In the genomic region with DNA sequence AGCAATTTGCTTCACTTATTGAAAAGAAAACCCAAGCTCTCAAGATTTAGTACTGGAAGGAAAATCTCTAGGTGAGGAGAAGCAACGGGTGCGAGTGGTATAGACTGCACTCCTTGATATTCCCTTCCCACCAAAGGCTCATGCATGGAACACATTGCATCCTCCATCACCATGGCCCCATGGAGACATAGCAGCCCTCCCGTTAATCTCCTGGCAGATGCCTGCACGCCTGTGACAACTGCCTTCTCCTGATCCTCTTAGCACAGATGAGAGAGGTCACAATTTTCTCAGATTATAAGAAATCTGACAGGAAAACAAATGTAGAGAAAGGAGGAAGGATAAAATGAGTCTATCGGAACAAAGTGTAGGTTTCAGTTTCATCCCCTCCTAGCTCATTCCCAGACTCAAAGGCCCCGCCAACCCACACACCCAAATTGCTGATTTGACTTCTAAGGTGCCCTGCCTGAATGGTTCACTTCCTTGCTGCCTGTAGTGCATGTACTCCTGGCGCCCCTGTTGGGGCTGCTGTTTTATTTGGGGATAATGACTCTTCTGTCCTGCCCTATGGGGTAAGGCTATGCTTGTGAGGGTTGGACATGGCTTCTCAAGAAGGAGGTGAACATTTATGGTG, we compare ENCODE assay signal across 29 cellular contexts. TPM values are rescaled to one million over a fixed set of nuclear protein-coding genes. Genes with fewer than 3 reads are reported as not detected.
A peak's percentile ranks its signal among the peaks of the same experiment; 100 is the strongest.
DNase-seq lines count a peak whose midpoint lies in the region; ATAC-seq lines count a peak whose summit lies in the region.
"Had no signal": no experiment of that assay in that cellular context is flagged by ENCODE, and none has a peak within 500 bp of the region (broad histone marks: within the 10 kb centered on the region; RNA-seq: fewer than 3 reads in every experiment).

No MANE protein-coding gene starts in this region.

- POLR2A ChIA-PET in activated CD4-positive, alpha-beta T cell treated with anti-CD3 and anti-CD28 coated beads for 36 hours (lab: Charles Lee): no interaction called here
- POLR2A ChIA-PET in activated CD4-positive, alpha-beta T cell treated with anti-CD3 and anti-CD28 coated beads, Interleukin-2, amount 10 ng/mL, durations not matched to agents 7 days and 5 days (lab: Charles Lee): no interaction called here

- ATAC-seq in activated CD4-positive, alpha-beta T cell treated with anti-CD3 and anti-CD28 coated beads for 36 hours: peak; percentile 86
- ATAC-seq in HG02610 (IDR thresholded peaks at IDR 0.05; ENCODE audit: unreplicated experiment) (no peak), GM19467 (IDR thresholded peaks at IDR 0.05; ENCODE audit: unreplicated experiment) (no peak)
- ATAC-seq: body of pancreas, K562, left cardiac atrium, mucosa of descending colon, WTC11 had no signal

- no peaks in the 10 kb centered on the region for H3K36me3 Mint-ChIP-seq in activated CD4-positive, alpha-beta T cell treated with anti-CD3 and anti-CD28 coated beads for 36 hours (ENCODE audit: low read depth)
- H3K36me3 Mint-ChIP-seq in activated CD4-positive, alpha-beta T cell treated with anti-CD3 and anti-CD28 coated beads, Interleukin-2, amount 10 ng/mL, durations not matched to agents 7 days and 5 days (ENCODE audit: low read depth): peaks cover 16% of the 10 kb centered on the region
- H3K36me3 Mint-ChIP-seq in activated naive CD4-positive, alpha-beta T cell treated with anti-CD3 and anti-CD28 coated beads for 36 hours (ENCODE audit: low read depth): no peaks in the 10 kb centered on the region
- H3K36me3 Mint-ChIP-seq: CD14-positive monocyte, WTC11 had no signal

- intact Hi-C loops in activated CD4-positive, alpha-beta T cell treated with anti-CD3 and anti-CD28 coated beads for 36 hours (cut with DNase I, micrococcal nuclease): no loop called here
- intact Hi-C loops in activated naive CD4-positive, alpha-beta T cell treated with anti-CD3 and anti-CD28 coated beads for 36 hours (cut with micrococcal nuclease): no loop called here

- no peak overlapping the region for H3K4me3 Mint-ChIP-seq in activated CD4-positive, alpha-beta T cell treated with anti-CD3 and anti-CD28 coated beads for 36 hours
- H3K4me3 Mint-ChIP-seq in activated CD4-positive, alpha-beta T cell treated with anti-CD3 and anti-CD28 coated beads, Interleukin-2, amount 10 ng/mL, durations not matched to agents 7 days and 5 days: no peak overlapping the region
- no peak overlapping the region for H3K4me3 Mint-ChIP-seq in activated naive CD4-positive, alpha-beta T cell treated with anti-CD3 and anti-CD28 coated beads for 36 hours
- H3K4me3 Mint-ChIP-seq: CD14-positive monocyte; central memory CD8-positive, alpha-beta T cell; immature natural killer cell; nephron; WTC11 had no signal

- CTCF ChIA-PET in activated CD4-positive, alpha-beta T cell treated with anti-CD3 and anti-CD28 coated beads for 36 hours (lab: Charles Lee): interaction anchor here (0.9 kb wide), 1 partner anchor 9 kb away, joined by 3 read pairs; no protein-coding TSS in a partner anchor
- CTCF ChIA-PET in activated CD4-positive, alpha-beta T cell treated with anti-CD3 and anti-CD28 coated beads, Interleukin-2, amount 10 ng/mL, durations not matched to agents 7 days and 5 days (lab: Charles Lee): interaction anchor here (0.9 kb wide), 1 partner anchor 132 kb away, joined by 3 read pairs; no protein-coding TSS in a partner anchor
- CTCF ChIA-PET in activated naive CD4-positive, alpha-beta T cell treated with anti-CD3 and anti-CD28 coated beads for 36 hours (lab: Charles Lee): interaction anchor here (0.7 kb wide), 1 partner anchor 478 kb away, joined by 3 read pairs; no protein-coding TSS in a partner anchor

- peaks cover 5% of the 10 kb centered on the region for H3K27me3 Mint-ChIP-seq in activated CD4-positive, alpha-beta T cell treated with anti-CD3 and anti-CD28 coated beads for 36 hours
- H3K27me3 Mint-ChIP-seq in activated CD4-positive, alpha-beta T cell treated with anti-CD3 and anti-CD28 coated beads, Interleukin-2, amount 10 ng/mL, durations not matched to agents 7 days and 5 days: no peaks in the 10 kb centered on the region
- H3K27me3 Mint-ChIP-seq in activated naive CD4-positive, alpha-beta T cell treated with anti-CD3 and anti-CD28 coated beads for 36 hours (ENCODE audit: low read depth): no peaks in the 10 kb centered on the region

- peak; percentile 57 for DNase-seq in activated CD4-positive, alpha-beta T cell treated with anti-CD3 and anti-CD28 coated beads for 36 hours
- no peak for DNase-seq in activated CD4-positive, alpha-beta T cell treated with anti-CD3 and anti-CD28 coated beads, Interleukin-2, amount 10 ng/mL, durations not matched to agents 7 days and 5 days
- peak; percentile 42 for DNase-seq in activated naive CD4-positive, alpha-beta T cell treated with anti-CD3 and anti-CD28 coated beads for 36 hours
- no peak for DNase-seq in activated naive CD4-positive, alpha-beta T cell (lab: John Stamatoyannopoulos, UW)
- DNase-seq in RPMI8226: peak; percentile 16
- DNase-seq in stimulated activated CD4-positive, alpha-beta T cell treated with anti-CD3 and anti-CD28 coated beads, Interleukin-4, amount 100 ng/mL, for 24 hours: peak; percentile 23
- DNase-seq: activated effector memory CD4-positive, alpha-beta T cell treated with Interleukin-2 at 50 U/mL for 16 hours; adrenal gland; body of pancreas; Caco-2; DMS79; erythroblast; H7; immature natural killer cell; left cardiac atrium; mucosa of descending colon; NCI-H2029 treated with DMSO at 0.1 percent for 48 hours; NCI-H748 treated with DMSO at 0.1 percent for 48 hours; stimulated activated CD8-positive, alpha-beta memory T cell treated with anti-CD3 and anti-CD28 coated beads, Interleukin-4, amount 100 ng/mL, for 48 hours; thyroid gland; uterus had no signal

- peaks cover 11% of the 10 kb centered on the region for H3K4me1 Mint-ChIP-seq in activated CD4-positive, alpha-beta T cell treated with anti-CD3 and anti-CD28 coated beads for 36 hours
- peaks cover 21% of the 10 kb centered on the region for H3K4me1 Mint-ChIP-seq in activated CD4-positive, alpha-beta T cell treated with anti-CD3 and anti-CD28 coated beads, Interleukin-2, amount 10 ng/mL, durations not matched to agents 7 days and 5 days
- H3K4me1 Mint-ChIP-seq in activated naive CD4-positive, alpha-beta T cell treated with anti-CD3 and anti-CD28 coated beads for 36 hours (ENCODE audit: low read depth): peaks cover 12% of the 10 kb centered on the region
- H3K4me1 Mint-ChIP-seq: central memory CD8-positive, alpha-beta T cell; nephron; WTC11 had no signal

- H3K27ac Mint-ChIP-seq in activated CD4-positive, alpha-beta T cell treated with anti-CD3 and anti-CD28 coated beads for 36 hours: peak overlapping the region; percentile 43
- H3K27ac Mint-ChIP-seq in activated CD4-positive, alpha-beta T cell treated with anti-CD3 and anti-CD28 coated beads, Interleukin-2, amount 10 ng/mL, durations not matched to agents 7 days and 5 days: no peak overlapping the region
- H3K27ac Mint-ChIP-seq in activated naive CD4-positive, alpha-beta T cell treated with anti-CD3 and anti-CD28 coated beads for 36 hours: no peak overlapping the region
- H3K27ac Mint-ChIP-seq: immature natural killer cell, nephron, WTC11 had no signal

- no peaks in the 10 kb centered on the region for H3K9me3 Mint-ChIP-seq in activated CD4-positive, alpha-beta T cell treated with anti-CD3 and anti-CD28 coated beads for 36 hours (ENCODE audit: low read depth)
- H3K9me3 Mint-ChIP-seq in activated CD4-positive, alpha-beta T cell treated with anti-CD3 and anti-CD28 coated beads, Interleukin-2, amount 10 ng/mL, durations not matched to agents 7 days and 5 days: no peaks in the 10 kb centered on the region
- H3K9me3 Mint-ChIP-seq in activated naive CD4-positive, alpha-beta T cell treated with anti-CD3 and anti-CD28 coated beads for 36 hours: no peaks in the 10 kb centered on the region
- H3K9me3 Mint-ChIP-seq: central memory CD8-positive, alpha-beta T cell; immature natural killer cell; nephron; WTC11 had no signal

RNA-seq across cellular contexts. Expression of gene PLXNA4, which starts 50.0 kb away (rescaled TPM):
- under 1 TPM; 0.07 to 0.09 TPM for total RNA-seq in activated CD4-positive, alpha-beta T cell treated with anti-CD3 and anti-CD28 coated beads for 36 hours
- total RNA-seq in activated CD4-positive, alpha-beta T cell treated with anti-CD3 and anti-CD28 coated beads, Interleukin-2, amount 10 ng/mL, durations not matched to agents 7 days and 5 days: 10 to 100 TPM; 21.3 to 23.3 TPM
- under 1 TPM; 0.02 to 0.05 TPM for total RNA-seq in activated naive CD4-positive, alpha-beta T cell treated with anti-CD3 and anti-CD28 coated beads for 36 hours
- total RNA-seq: SJSA1 had no signal

Comparison
In these comparisons a context has a peak if more than half of its experiments do, and no peak if none do; other contexts are left out.
1. DNase-seq: peak in activated CD4-positive, alpha-beta T cell treated with anti-CD3 and anti-CD28 coated beads for 36 hours (single experiment), activated naive CD4-positive, alpha-beta T cell treated with anti-CD3 and anti-CD28 coated beads for 36 hours (single experiment), RPMI8226 (single experiment) and stimulated activated CD4-positive, alpha-beta T cell treated with anti-CD3 and anti-CD28 coated beads, Interleukin-4, amount 100 ng/mL, for 24 hours (single experiment); none in activated CD4-positive, alpha-beta T cell treated with anti-CD3 and anti-CD28 coated beads, Interleukin-2, amount 10 ng/mL, durations not matched to agents 7 days and 5 days (single experiment) and activated naive CD4-positive, alpha-beta T cell (0 of 4).
2. RNA of gene PLXNA4, which starts 50.0 kb away (total RNA-seq): 21.3 to 23.3 TPM in activated CD4-positive, alpha-beta T cell treated with anti-CD3 and anti-CD28 coated beads, Interleukin-2, amount 10 ng/mL, durations not matched to agents 7 days and 5 days; 0.07 to 0.09 TPM in activated CD4-positive, alpha-beta T cell treated with anti-CD3 and anti-CD28 coated beads for 36 hours and 0.02 to 0.05 TPM in activated naive CD4-positive, alpha-beta T cell treated with anti-CD3 and anti-CD28 coated beads for 36 hours; every median in the first group is over 10 times any median in the second.